ENCODE assay signal across 15 cellular contexts in the genomic region with DNA sequence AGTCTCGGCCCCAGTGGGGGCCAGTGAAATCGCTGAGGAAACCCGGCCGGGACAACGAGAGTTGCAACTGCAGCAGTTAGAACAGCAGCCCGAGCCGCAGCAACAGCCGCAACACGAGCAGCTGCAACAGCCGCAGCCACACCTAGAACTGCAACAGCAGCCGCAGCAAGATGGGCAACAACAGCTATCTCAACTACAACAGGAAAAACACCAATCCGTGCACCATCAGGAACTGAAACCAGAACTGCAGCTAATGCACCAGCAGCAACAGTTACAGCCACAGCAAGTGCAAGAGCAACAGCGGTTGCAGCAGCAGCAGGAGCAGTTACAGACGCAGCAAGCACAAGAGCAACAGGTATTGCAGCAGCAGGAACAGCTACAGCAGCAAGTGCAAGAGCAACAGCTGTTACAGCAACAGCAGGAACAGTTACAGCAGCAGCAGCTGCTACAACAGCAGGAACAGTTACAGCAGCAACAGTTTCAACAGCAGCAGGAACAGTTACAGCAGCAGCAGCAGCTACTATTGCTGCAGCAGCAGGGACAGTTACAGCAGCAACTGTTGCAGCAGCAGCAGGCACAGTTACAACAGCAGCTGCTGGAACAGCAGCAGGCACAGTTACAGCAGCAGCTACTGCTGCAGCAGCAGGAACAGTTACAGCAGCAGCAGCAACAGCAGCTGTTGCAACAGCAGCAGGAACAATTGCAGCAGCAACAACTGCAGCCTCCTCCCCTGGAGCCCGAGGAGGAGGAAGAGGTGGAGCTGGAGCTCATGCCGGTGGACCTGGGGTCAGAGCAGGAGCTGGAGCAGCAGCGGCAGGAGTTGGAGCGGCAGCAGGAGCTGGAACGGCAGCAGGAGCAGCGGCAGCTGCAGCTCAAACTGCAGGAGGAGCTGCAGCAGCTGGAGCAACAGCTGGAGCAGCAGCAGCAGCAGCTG. TPM values are rescaled to one million over a fixed set of nuclear protein-coding genes. Genes with fewer than 3 reads are reported as not detected.
A peak's percentile ranks its signal among the peaks of the same experiment; 100 is the strongest.
DNase-seq lines count a peak whose midpoint lies in the region; ATAC-seq and TF ChIP-seq lines count a peak whose summit lies in the region.
"Had no signal": no experiment of that assay in that cellular context is flagged by ENCODE, and none has a peak within 500 bp of the region (broad histone marks: within the 10 kb centered on the region; RNA-seq: fewer than 3 reads in every experiment).

No MANE protein-coding gene starts in this region.

- no peaks in the 10 kb centered on the region for H3K9me3 Mint-ChIP-seq in CD4-positive, alpha-beta T cell
- H3K9me3 Mint-ChIP-seq in naive thymus-derived CD4-positive, alpha-beta T cell: peaks cover 0 to 3% (median 0%) of the 10 kb centered on the region in 11 donors
- H3K9me3 Mint-ChIP-seq: activated T-helper 1 cell treated with anti-CD3 and anti-CD28 coated beads, Interleukin-12 subunit alpha, Interleukin-12 subunit beta, Interleukin-2, Interleukin-4 antibody, amounts not matched to agents 30 ng/mL and 10 ng/mL and 1 ng/mL, durations not matched to agents 14 hours and 24 hours and 36 hours had no signal

- POLR2A ChIA-PET in CD4-positive, alpha-beta T cell (lab: Charles Lee): no interaction called here
- POLR2A ChIA-PET in HEK293 (lab: Yijun Ruan, JAX): no interaction called here
- POLR2A ChIA-PET in naive thymus-derived CD4-positive, alpha-beta T cell (lab: Charles Lee): interaction anchor here (1.5 kb wide), 1 partner anchor 15 kb away, joined by 5 read pairs; no protein-coding TSS in a partner anchor

- H3K4me1 ChIP-seq in HEK293 (ENCODE audit: control insufficient read depth, insufficient read depth, low read length) (no peaks in the 10 kb centered on the region), hepatocyte (ENCODE audit: insufficient read depth) (no peaks in the 10 kb centered on the region)
- H3K4me1 ChIP-seq in naive thymus-derived CD4-positive, alpha-beta T cell (ENCODE audit: control insufficient read depth in 2 of 2, insufficient read depth in 2 of 2, low read length in 2 of 2): peaks cover 25 to 43% of the 10 kb centered on the region in 2 donors
- H3K4me1 ChIP-seq: left lung had no signal

- TF ChIP-seq CTCF in CD4-positive, alpha-beta T cell (IDR thresholded peaks at IDR 0.05): no peak
- no peak for TF ChIP-seq CTCF in HEK293 (tag by site-specific recombination; IDR thresholded peaks at IDR 0.05)
- no peak for TF ChIP-seq CTCF in hepatocyte (IDR thresholded peaks at IDR 0.05; ENCODE audit: poor library complexity)

- no peaks in the 10 kb centered on the region for H3K9me3 ChIP-seq in CD4-positive, alpha-beta T cell (ENCODE audit: control insufficient read depth, low read length)
- H3K9me3 ChIP-seq in HEK293 (ENCODE audit: control insufficient read depth, insufficient read depth, low read depth, low read length) (no peaks in the 10 kb centered on the region), T-helper 17 cell (ENCODE audit: control insufficient read depth, low read length, poor library complexity, severe bottlenecking) (no peaks in the 10 kb centered on the region), hepatocyte (ENCODE audit: low read depth) (no peaks in the 10 kb centered on the region)
- H3K9me3 ChIP-seq in naive thymus-derived CD4-positive, alpha-beta T cell (ENCODE audit: control insufficient read depth in 2 of 3, low read length in 3 of 3): no peaks in the 10 kb centered on the region
- H3K9me3 ChIP-seq: left lung, tibial nerve had no signal

- intact Hi-C loops in CD4-positive, alpha-beta T cell (cut with DNase I, micrococcal nuclease): no loop called here
- intact Hi-C loops in naive thymus-derived CD4-positive, alpha-beta T cell (cut with micrococcal nuclease): no loop called here

- H3K36me3 Mint-ChIP-seq in CD4-positive, alpha-beta T cell (ENCODE audit: low read depth): peaks cover 12% of the 10 kb centered on the region
- no peaks in the 10 kb centered on the region for H3K36me3 Mint-ChIP-seq in T-helper 17 cell (ENCODE audit: low read depth)
- peaks cover 3 to 15% (median 8%) of the 10 kb centered on the region in 5 donors for H3K36me3 Mint-ChIP-seq in naive thymus-derived CD4-positive, alpha-beta T cell

- CTCF ChIA-PET in CD4-positive, alpha-beta T cell (lab: Charles Lee): no interaction called here
- CTCF ChIA-PET in HEK293 (lab: Yijun Ruan, JAX): interaction anchor here (0.7 to 0.9 kb wide), 2 partner anchors 9 to 18 kb away, joined by 3 read pairs; no protein-coding TSS in a partner anchor
- CTCF ChIA-PET in naive thymus-derived CD4-positive, alpha-beta T cell (lab: Charles Lee): interaction anchor here (0.6 kb wide), 1 partner anchor 493 kb away, joined by 3 read pairs; no protein-coding TSS in a partner anchor

- no peak overlapping the region for H3K4me2 ChIP-seq in hepatocyte

- no peaks in the 10 kb centered on the region for H3K79me2 ChIP-seq in hepatocyte

- no peaks in the 10 kb centered on the region for H3K27me3 Mint-ChIP-seq in CD4-positive, alpha-beta T cell
- no peaks in the 10 kb centered on the region for H3K27me3 Mint-ChIP-seq in T-helper 17 cell
- peaks cover 0 to 28% (median 0%) of the 10 kb centered on the region in 5 donors for H3K27me3 Mint-ChIP-seq in naive thymus-derived CD4-positive, alpha-beta T cell

- no peak for ATAC-seq in CD4-positive, alpha-beta T cell (ENCODE audit: poor library complexity)
- ATAC-seq in T-helper 17 cell: no peak
- no peak for ATAC-seq in naive thymus-derived CD4-positive, alpha-beta T cell
- ATAC-seq: left lung had no signal

- peaks cover 39% of the 10 kb centered on the region for H3K4me1 Mint-ChIP-seq in CD4-positive, alpha-beta T cell (ENCODE audit: low read depth)
- peaks cover 23% of the 10 kb centered on the region for H3K4me1 Mint-ChIP-seq in T-helper 17 cell
- H3K4me1 Mint-ChIP-seq in naive thymus-derived CD4-positive, alpha-beta T cell: peaks cover 25 to 52% (median 40%) of the 10 kb centered on the region in 7 donors

- H2AFZ ChIP-seq in hepatocyte: no peak overlapping the region

- no peak overlapping the region for H3K27ac ChIP-seq in CD4-positive, alpha-beta T cell (ENCODE audit: low read depth, low read length)
- H3K27ac ChIP-seq in HEK293 (ENCODE audit: extremely low read depth, low read depth, low read length): no peak overlapping the region
- no peak overlapping the region for H3K27ac ChIP-seq in naive thymus-derived CD4-positive, alpha-beta T cell (ENCODE audit: low read depth, low read length)
- no peak overlapping the region for H3K27ac ChIP-seq in hepatocyte
- H3K27ac ChIP-seq: C4-2B, left lung, tibial nerve had no signal

- no peaks in the 10 kb centered on the region for H4K20me1 ChIP-seq in hepatocyte (ENCODE audit: insufficient read depth, poor library complexity, severe bottlenecking)

- DNase-seq in CD4-positive, alpha-beta T cell: no peak
- DNase-seq in T-helper 17 cell (no peak), LoVo (ENCODE audit: low spot score) (no peak), NCI-H1436 (lab: John Stamatoyannopoulos, UW) (no peak), hepatocyte (ENCODE audit: low spot score) (no peak), T-helper 1 cell (no peak)
- DNase-seq in naive thymus-derived CD4-positive, alpha-beta T cell: no peak
- DNase-seq: activated CD4-positive, alpha-beta T cell treated with anti-CD3 and anti-CD28 coated beads for 1 hour; left lung; NCI-H526; stimulated activated CD4-positive, alpha-beta T cell treated with anti-CD3 and anti-CD28 coated beads, Interleukin-2, amount 100 ng/mL, for 24 hours had no signal

- H3K27ac Mint-ChIP-seq in CD4-positive, alpha-beta T cell: peak overlapping the region; percentile 58
- no peak overlapping the region for H3K27ac Mint-ChIP-seq in T-helper 17 cell
- peak overlapping the region; percentile 26 to 86 (median 48) for H3K27ac Mint-ChIP-seq in naive thymus-derived CD4-positive, alpha-beta T cell
- H3K27ac Mint-ChIP-seq: activated T-helper 1 cell treated with anti-CD3 and anti-CD28 coated beads, Interleukin-12 subunit alpha, Interleukin-12 subunit beta, Interleukin-2, Interleukin-4 antibody, amounts not matched to agents 30 ng/mL and 10 ng/mL and 1 ng/mL, durations not matched to agents 14 hours and 24 hours and 36 hours had no signal

- 97% methylated on average over 20 of the region's 20 CpGs for WGBS in hepatocyte (ENCODE audit: low lambda C conversion rate, missing lambda C conversion rate)

- no peaks in the 10 kb centered on the region for H3K27me3 ChIP-seq in CD4-positive, alpha-beta T cell (ENCODE audit: control insufficient read depth, insufficient read depth, low read length)
- no peaks in the 10 kb centered on the region for H3K27me3 ChIP-seq in naive thymus-derived CD4-positive, alpha-beta T cell (ENCODE audit: control insufficient read depth in 2 of 2, insufficient read depth in 2 of 2, low read length in 2 of 2)
- H3K27me3 ChIP-seq in hepatocyte: no peaks in the 10 kb centered on the region
- H3K27me3 ChIP-seq: tibial nerve had no signal

- H3K36me3 ChIP-seq in HEK293 (ENCODE audit: control insufficient read depth in 2 of 2, insufficient read depth in 1 of 2, low read length in 2 of 2): peaks cover 10 to 40% of the 10 kb centered on the region in 2 experiments; a peak in 2 of 3 replicates
- H3K36me3 ChIP-seq in naive thymus-derived CD4-positive, alpha-beta T cell (ENCODE audit: control insufficient read depth in 2 of 3, insufficient read depth in 3 of 3, low read length in 3 of 3): no peaks in the 10 kb centered on the region
- H3K36me3 ChIP-seq in hepatocyte (replicated peaks; ENCODE audit: insufficient read depth, low read depth): no peaks in the 10 kb centered on the region

- peak overlapping the region; percentile 54 for H3K4me3 Mint-ChIP-seq in CD4-positive, alpha-beta T cell
- peak overlapping the region; percentile 75 for H3K4me3 Mint-ChIP-seq in T-helper 17 cell
- H3K4me3 Mint-ChIP-seq in naive thymus-derived CD4-positive, alpha-beta T cell: peak overlapping the region in 8 of 10 donors; percentile 13 to 61 (median 36)
- H3K4me3 Mint-ChIP-seq: activated T-helper 1 cell treated with anti-CD3 and anti-CD28 coated beads, Interleukin-12 subunit alpha, Interleukin-12 subunit beta, Interleukin-2, Interleukin-4 antibody, amounts not matched to agents 30 ng/mL and 10 ng/mL and 1 ng/mL, durations not matched to agents 14 hours and 24 hours and 36 hours had no signal

- no peaks in the 10 kb centered on the region for H3K9me2 ChIP-seq in hepatocyte (replicated peaks; ENCODE audit: insufficient read depth)

- H3K4me3 ChIP-seq in HEK293 (ENCODE audit: low read depth, low read length) (no peak overlapping the region), hepatocyte (no peak overlapping the region)
- H3K4me3 ChIP-seq in naive thymus-derived CD4-positive, alpha-beta T cell (ENCODE audit: low read length): peak overlapping the region; percentile 18
- H3K4me3 ChIP-seq: left lung, tibial nerve had no signal

RNA-seq across cellular contexts. Expression of a gene that starts 6.1 kb away (rescaled TPM):
- total RNA-seq in CD4-positive, alpha-beta T cell: 1 to 10 TPM; 2.5 to 2.7 TPM
- 1 to 10 TPM in 1 of 2 donors, under 1 TPM in 1; 0.85 to 1.1 TPM for total RNA-seq in T-helper 17 cell
- 1 to 10 TPM in 4 of 5 experiments, under 1 TPM in 1; 0.15 to 5.3 (median 3.8) TPM for total RNA-seq in naive thymus-derived CD4-positive, alpha-beta T cell
- 1 to 10 TPM in 1 of 2 donors, under 1 TPM in 1; 0.50 to 2.9 TPM for polyA plus RNA-seq in naive thymus-derived CD4-positive, alpha-beta T cell
- 8.0 and 9.0 TPM in 2 replicates for total RNA-seq in hepatocyte
- 6.6 and 9.8 TPM in 2 replicates for polyA plus RNA-seq in hepatocyte

RNA-seq across cellular contexts. Expression of a gene that starts 15.7 kb away (rescaled TPM):
- total RNA-seq in CD4-positive, alpha-beta T cell: 10 to 100 TPM; 46.2 to 49.7 TPM
- total RNA-seq in T-helper 17 cell: 10 to 100 TPM; 37.1 to 39.9 TPM
- total RNA-seq in naive thymus-derived CD4-positive, alpha-beta T cell: 10 to 100 TPM; 24.5 to 71.6 (median 55.4) TPM
- 1 to 10 TPM in 1 of 2 donors, under 1 TPM in 1; 0.66 to 4.4 TPM for polyA plus RNA-seq in naive thymus-derived CD4-positive, alpha-beta T cell
- total RNA-seq in hepatocyte: 13.3 and 16.9 TPM in 2 replicates
- 26.7 and 31.8 TPM in 2 replicates for polyA plus RNA-seq in hepatocyte

RNA-seq across cellular contexts. Expression of a gene that starts 31.6 kb away (rescaled TPM):
- total RNA-seq in CD4-positive, alpha-beta T cell: 10 to 100 TPM; 39.3 to 41.8 TPM
- total RNA-seq in T-helper 17 cell (10 to 100 TPM; 50.5 to 50.7 TPM), hepatocyte (21.4 and 23.1 TPM in 2 replicates)
- 10 to 100 TPM; 39.9 to 69.1 (median 56.5) TPM for total RNA-seq in naive thymus-derived CD4-positive, alpha-beta T cell
- 10 to 100 TPM; 29.7 to 51.8 TPM for polyA plus RNA-seq in naive thymus-derived CD4-positive, alpha-beta T cell
- 25.9 and 26.1 TPM in 2 replicates for polyA plus RNA-seq in hepatocyte

RNA-seq across cellular contexts. Expression of a gene that starts 44.2 kb away (rescaled TPM):
- 10 to 100 TPM; 32.1 to 32.9 TPM for total RNA-seq in CD4-positive, alpha-beta T cell
- total RNA-seq in T-helper 17 cell: 10 to 100 TPM; 19.1 to 20.6 TPM
- total RNA-seq in naive thymus-derived CD4-positive, alpha-beta T cell: 10 to 100 TPM; 25.2 to 42.2 (median 31.8) TPM
- polyA plus RNA-seq in naive thymus-derived CD4-positive, alpha-beta T cell: 10 to 100 TPM; 65.9 to 82.1 TPM
- 60.4 and 76.4 TPM in 2 replicates for total RNA-seq in hepatocyte
- polyA plus RNA-seq in hepatocyte: 97.3 and 109 TPM in 2 replicates
